In the genomic region with DNA sequence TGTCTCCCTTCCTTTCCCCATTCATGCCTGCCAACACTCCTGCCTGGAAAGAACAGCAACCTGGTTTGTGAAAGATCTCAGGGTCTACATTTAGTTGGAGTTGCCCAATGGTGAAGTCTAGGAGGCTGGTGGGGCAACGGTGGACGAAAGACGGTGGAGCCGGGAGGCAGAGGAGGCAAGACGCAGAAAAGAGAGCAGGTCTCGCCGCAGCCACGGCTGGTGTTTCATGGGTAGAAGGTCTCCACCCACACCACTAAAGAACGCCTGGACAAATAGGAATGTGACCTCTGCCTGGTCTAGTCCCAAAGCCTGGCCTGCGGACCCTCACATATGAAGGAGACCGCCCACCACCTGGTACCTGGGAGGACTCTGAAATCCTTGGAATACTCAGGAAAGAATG, we compare ENCODE assay signal across 17 cellular contexts.
DNase-seq lines count a peak whose midpoint lies in the region; ATAC-seq and TF ChIP-seq lines count a peak whose summit lies in the region.
"Had no signal": no experiment of that assay in that cellular context is flagged by ENCODE, and none has a peak within 500 bp of the region (broad histone marks: within the 10 kb centered on the region; RNA-seq: fewer than 3 reads in every experiment).

No MANE protein-coding gene starts in this region.

- DNase-seq in esophagus muscularis mucosa (ENCODE audit: extremely low spot score), result peak; percentile 42
- peak; percentile 85 for DNase-seq in mesenteric fat pad (ENCODE audit: low spot score)
- no peak for DNase-seq in stimulated activated naive B cell treated with anti-CD40 and anti-IgM and Interleukin-4, amounts not matched to agents 10 μg/mL and 1 μg/mL and 100 μg/mL, for 72 hours
- DNase-seq in cerebellar nuclear complex (lab: John Stamatoyannopoulos, UW), result no peak
- DNase-seq in CD1c-positive myeloid dendritic cell (ENCODE audit: extremely low spot score), result no peak
- DNase-seq: 8988T; ACHN; BE2C; C1 segment of cervical spinal cord; Caco-2; Calu3; CD4-positive, alpha-beta T cell; CD8-positive, alpha-beta T cell; DMS79 treated with DMSO at 0.1 percent for 48 hours; GF-D8 had no signal

- peaks cover 0 to 7% (median 0%) of the 10 kb centered on the region in 4 donors for H3K9me3 ChIP-seq in esophagus muscularis mucosa
- H3K9me3 ChIP-seq: BE2C, BLaER1 had no signal

- no peak overlapping the region for H3K4me3 Mint-ChIP-seq in stimulated activated naive B cell treated with anti-CD40 and anti-IgM and Interleukin-4, amounts not matched to agents 10 μg/mL and 1 μg/mL and 100 μg/mL, for 72 hours
- H3K4me3 Mint-ChIP-seq: CD14-positive monocyte; CD4-positive, alpha-beta T cell; CD8-positive, alpha-beta T cell had no signal

- H3K4me1 ChIP-seq in esophagus muscularis mucosa, result no peaks in the 10 kb centered on the region
- H3K4me1 ChIP-seq: BE2C, Caco-2 had no signal

- H3K27me3 ChIP-seq in esophagus muscularis mucosa, result peaks cover 0 to 9% (median 0%) of the 10 kb centered on the region in 4 donors
- H3K27me3 ChIP-seq: BE2C, BLaER1 had no signal

- peaks cover 7 to 11% of the 10 kb centered on the region in 2 donors for H3K36me3 Mint-ChIP-seq in stimulated activated naive B cell treated with anti-CD40 and anti-IgM and Interleukin-4, amounts not matched to agents 10 μg/mL and 1 μg/mL and 100 μg/mL, for 72 hours
- H3K36me3 Mint-ChIP-seq: CD14-positive monocyte; CD8-positive, alpha-beta T cell had no signal

- intact Hi-C loops in esophagus muscularis mucosa (cut with DNase I), result no loop called here

- peaks cover 14 to 22% of the 10 kb centered on the region in 2 donors for H3K4me1 Mint-ChIP-seq in stimulated activated naive B cell treated with anti-CD40 and anti-IgM and Interleukin-4, amounts not matched to agents 10 μg/mL and 1 μg/mL and 100 μg/mL, for 72 hours
- H3K4me1 Mint-ChIP-seq: CD14-positive monocyte had no signal

- TF ChIP-seq CTCF in esophagus muscularis mucosa (IDR thresholded peaks at IDR 0.05), result no peak

- H3K36me3 ChIP-seq in esophagus muscularis mucosa, result no peaks in the 10 kb centered on the region
- H3K36me3 ChIP-seq: BE2C, BLaER1 had no signal

- 97% methylated on average over 10 of the region's 11 CpGs for WGBS in esophagus muscularis mucosa

- H3K27ac Mint-ChIP-seq in stimulated activated naive B cell treated with anti-CD40 and anti-IgM and Interleukin-4, amounts not matched to agents 10 μg/mL and 1 μg/mL and 100 μg/mL, for 72 hours, result no peak overlapping the region
- H3K27ac Mint-ChIP-seq: CD4-positive, alpha-beta T cell; CD8-positive, alpha-beta T cell had no signal

- no peak for TF ChIP-seq POLR2A in esophagus muscularis mucosa (IDR thresholded peaks at IDR 0.05; ENCODE audit: low read depth)

- H3K4me3 ChIP-seq in esophagus muscularis mucosa, result no peak overlapping the region
- H3K4me3 ChIP-seq: BLaER1 had no signal

- peaks cover 0 to 4% of the 10 kb centered on the region in 2 donors for H3K9me3 Mint-ChIP-seq in stimulated activated naive B cell treated with anti-CD40 and anti-IgM and Interleukin-4, amounts not matched to agents 10 μg/mL and 1 μg/mL and 100 μg/mL, for 72 hours
- H3K9me3 Mint-ChIP-seq: CD4-positive, alpha-beta T cell; CD8-positive, alpha-beta T cell had no signal

- no peaks in the 10 kb centered on the region for H3K27me3 Mint-ChIP-seq in stimulated activated naive B cell treated with anti-CD40 and anti-IgM and Interleukin-4, amounts not matched to agents 10 μg/mL and 1 μg/mL and 100 μg/mL, for 72 hours
- H3K27me3 Mint-ChIP-seq: CD4-positive, alpha-beta T cell had no signal

- H3K27ac ChIP-seq in esophagus muscularis mucosa (replicated peaks in 1 of 4), result no peak overlapping the region
- H3K27ac ChIP-seq: BLaER1 had no signal

- TF ChIP-seq EP300 in esophagus muscularis mucosa (IDR thresholded peaks at IDR 0.05), result no peak

- no peak for ATAC-seq in stimulated activated naive B cell treated with anti-CD40 and anti-IgM and Interleukin-4, amounts not matched to agents 10 μg/mL and 1 μg/mL and 100 μg/mL, for 72 hours (replicated peaks)
- ATAC-seq: CD8-positive, alpha-beta T cell had no signal

Comparison
In these comparisons a context has a peak if more than half of its experiments do, and no peak if none do; other contexts are left out.
1. DNase-seq: peak in esophagus muscularis mucosa (single experiment) and mesenteric fat pad (single experiment); none in stimulated activated naive B cell treated with anti-CD40 and anti-IgM and Interleukin-4, amounts not matched to agents 10 μg/mL and 1 μg/mL and 100 μg/mL, for 72 hours (single experiment), cerebellar nuclear complex (0 of 2) and CD1c-positive myeloid dendritic cell (single experiment).